Comparison of ENCODE assay signal across 1 cellular context in the genomic region with DNA sequence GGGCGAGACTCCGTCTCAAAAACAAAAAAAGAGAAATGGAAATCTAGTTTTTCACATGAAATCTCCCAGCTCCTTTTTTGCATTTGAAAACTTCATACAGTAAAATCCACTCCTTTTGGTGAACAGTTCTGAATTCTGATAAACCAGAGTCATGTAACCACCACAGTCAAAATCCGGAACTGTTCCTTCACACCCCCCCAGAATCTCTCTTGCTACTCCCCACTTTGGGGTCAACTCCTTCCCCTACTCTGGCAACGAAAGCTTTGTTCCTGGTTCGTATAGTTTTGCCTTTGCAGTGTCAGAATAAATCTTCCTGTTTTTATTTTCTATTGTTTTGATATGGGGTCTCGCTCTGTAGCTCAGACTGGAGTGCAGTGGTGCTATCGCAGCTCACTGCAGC.
TF ChIP-seq lines count a peak whose summit lies in the region.

No MANE protein-coding gene starts in this region.

TF ChIP-seq in HCT116, 20 proteins besides CTCF, POLR2A, EP300 and RAD21:
- TF ChIP-seq SIN3A (IDR thresholded peaks at IDR 0.05; ENCODE audit: low read depth) (no peak), REST (IDR thresholded peaks at IDR 0.05; ENCODE audit: low read depth) (no peak), TCF7L2 (IDR thresholded peaks at IDR 0.05; ENCODE audit: borderline replicate concordance, extremely low read depth, insufficient read depth, insufficient read length) (no peak), POLR2AphosphoS5 (IDR thresholded peaks at IDR 0.05; ENCODE audit: low read depth, low read length) (0 out of 2 replicates have a peak, but pooled peaks have one; percentile 27)
- TF ChIP-seq, protein P1, sequence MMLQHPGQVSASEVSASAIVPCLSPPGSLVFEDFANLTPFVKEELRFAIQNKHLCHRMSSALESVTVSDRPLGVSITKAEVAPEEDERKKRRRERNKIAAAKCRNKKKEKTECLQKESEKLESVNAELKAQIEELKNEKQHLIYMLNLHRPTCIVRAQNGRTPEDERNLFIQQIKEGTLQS (IDR thresholded peaks at IDR 0.05), result no peak
